ENCODE assay signal across 9 cellular contexts in the genomic region with DNA sequence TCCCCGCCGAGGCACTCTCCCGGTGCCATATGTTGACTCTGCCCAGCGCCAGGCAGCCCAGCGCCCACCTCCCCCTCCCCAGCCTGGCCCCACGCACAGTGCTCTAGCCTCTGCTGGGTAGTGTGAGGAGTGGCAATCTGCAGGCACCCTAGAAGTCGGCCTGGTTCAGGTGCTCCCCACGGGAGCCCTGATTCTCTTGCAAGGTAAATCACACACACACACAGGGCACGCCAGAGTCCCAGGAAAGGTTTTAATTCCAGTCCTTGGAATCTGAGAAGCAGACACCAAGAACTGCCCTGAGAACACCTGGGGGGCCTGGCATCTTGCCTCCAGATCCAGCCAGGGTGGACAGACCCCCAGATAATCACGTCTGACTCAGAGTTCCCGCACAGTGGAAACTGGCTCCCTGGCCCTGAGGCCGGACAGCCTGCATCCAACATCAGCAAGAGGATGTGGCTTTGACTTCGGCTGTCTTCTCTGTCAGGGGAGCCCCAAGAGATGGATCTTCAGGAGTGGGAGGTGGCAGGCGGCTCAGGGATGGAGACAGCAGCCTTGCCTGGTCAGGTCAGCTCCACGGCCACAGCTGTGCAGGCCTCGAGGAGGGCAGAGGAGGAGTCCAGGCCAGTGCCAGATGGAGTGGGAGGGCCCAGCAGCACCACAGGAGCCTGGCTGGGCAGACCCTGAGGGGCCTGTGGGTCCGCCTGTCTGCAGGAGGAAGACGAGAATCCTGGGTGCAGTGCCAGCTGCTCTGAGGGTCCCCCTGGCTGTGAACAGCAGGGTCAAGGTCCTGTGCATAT. TPM values are rescaled to one million over a fixed set of nuclear protein-coding genes. Genes with fewer than 3 reads are reported as not detected.
DNase-seq lines count a peak whose midpoint lies in the region; ATAC-seq and TF ChIP-seq lines count a peak whose summit lies in the region.
"Had no signal": no experiment of that assay in that cellular context is flagged by ENCODE, and none has a peak within 500 bp of the region (broad histone marks: within the 10 kb centered on the region; RNA-seq: fewer than 3 reads in every experiment).

No MANE protein-coding gene starts in this region.

- POLR2A ChIA-PET in Panc1 (lab: Charles Lee), result no interaction called here

- H3K9me3 Mint-ChIP-seq in effector memory CD8-positive, alpha-beta T cell, result no peaks in the 10 kb centered on the region
- no peaks in the 10 kb centered on the region for H3K9me3 Mint-ChIP-seq in osteocyte (ENCODE audit: unreplicated experiment)

- CTCF ChIA-PET in Panc1 (lab: Charles Lee), result interaction anchor here (0.9 kb wide), 1 partner anchor 26 kb away, joined by 3 read pairs; no protein-coding TSS in a partner anchor

- peaks cover 21 to 32% of the 10 kb centered on the region in 2 donors for H3K4me1 Mint-ChIP-seq in effector memory CD8-positive, alpha-beta T cell (ENCODE audit: low read depth in 2 of 2)
- H3K4me1 Mint-ChIP-seq in osteocyte (ENCODE audit: unreplicated experiment), result peaks cover 39% of the 10 kb centered on the region

- H3K4me3 ChIP-seq in Panc1 (ENCODE audit: low read depth in 2 of 2, low read length in 2 of 2), result peak overlapping the region in 1 of 2 experiments; percentile 4; a peak in 1 of 4 replicates

- no peak; the same call in 1 of the 2 replicates for ATAC-seq in Panc1
- ATAC-seq in effector memory CD8-positive, alpha-beta T cell (replicated peaks), result no peak
- no peak for ATAC-seq in HG02852 (IDR thresholded peaks at IDR 0.05; ENCODE audit: unreplicated experiment)
- ATAC-seq in HG03045 (IDR thresholded peaks at IDR 0.05; ENCODE audit: unreplicated experiment), result no peak

- H3K9me3 ChIP-seq in Panc1 (ENCODE audit: control insufficient read depth, insufficient read depth, low read depth, low read length), result no peaks in the 10 kb centered on the region

- BruUV-seq in Panc1 (replicated peaks; lab: Mats Ljungman, UMichigan), result no TSS peak

- H3K27ac Mint-ChIP-seq in effector memory CD8-positive, alpha-beta T cell, result peak overlapping the region; percentile 56 to 95
- H3K27ac Mint-ChIP-seq in osteocyte (ENCODE audit: unreplicated experiment), result peak overlapping the region; percentile 100

- peaks cover 41% of the 10 kb centered on the region for H3K4me1 ChIP-seq in Panc1 (ENCODE audit: control insufficient read depth, insufficient read depth, low read length)

- intact Hi-C loops in Panc1 (cut with micrococcal nuclease; ENCODE audit: unreplicated experiment), result no loop called here

- peaks cover 3% of the 10 kb centered on the region; the same call in 1 of the 2 replicates for H3K36me3 ChIP-seq in Panc1 (ENCODE audit: control insufficient read depth, insufficient read depth, low read length)

- H3K36me3 Mint-ChIP-seq in effector memory CD8-positive, alpha-beta T cell (ENCODE audit: insufficient read depth), result peaks cover 42% of the 10 kb centered on the region
- H3K36me3 Mint-ChIP-seq in osteocyte (ENCODE audit: unreplicated experiment), result peaks cover 15% of the 10 kb centered on the region

- H3K4me3 Mint-ChIP-seq in effector memory CD8-positive, alpha-beta T cell, result peak overlapping the region; percentile 62 to 89
- peak overlapping the region; percentile 99 for H3K4me3 Mint-ChIP-seq in osteocyte (ENCODE audit: unreplicated experiment)

- no peak for TF ChIP-seq CTCF in Panc1 (IDR thresholded peaks at IDR 0.05)
- peak; percentile 8 for TF ChIP-seq CTCF in osteocyte (IDR thresholded peaks at IDR 0.05)

- peak; percentile 41 for DNase-seq in EH (ENCODE audit: low read depth)
- DNase-seq in Panc1 (ENCODE audit: low read depth, low spot score), result no peak
- no peak for DNase-seq in effector memory CD8-positive, alpha-beta T cell
- peak; percentile 86 for DNase-seq in osteocyte (ENCODE audit: extremely low spot score, unreplicated experiment)
- DNase-seq in NCI-H1092 (lab: John Stamatoyannopoulos, UW), result no peak
- DNase-seq in NCI-H146 (lab: John Stamatoyannopoulos, UW), result no peak

- no peaks in the 10 kb centered on the region for H3K27me3 ChIP-seq in Panc1 (ENCODE audit: control insufficient read depth, insufficient read depth, low read length)
- H3K27me3 ChIP-seq: foreskin keratinocyte had no signal

- in situ Hi-C loops in Panc1 (cut with HindIII; ENCODE audit: low pct_unique_long_range_greater_than_20kb, low sequenced_read_pairs), result no loop called here

- H3K27me3 Mint-ChIP-seq in effector memory CD8-positive, alpha-beta T cell, result no peaks in the 10 kb centered on the region
- no peaks in the 10 kb centered on the region for H3K27me3 Mint-ChIP-seq in osteocyte (ENCODE audit: unreplicated experiment)

- peak overlapping the region; percentile 64 for H3K27ac ChIP-seq in Panc1 (ENCODE audit: low read length)

RNA-seq across cellular contexts. Expression of a gene that starts 1.1 kb away (rescaled TPM):
- total RNA-seq in Panc1 (2021; ENCODE audit: unreplicated experiment) (21.7 TPM), osteocyte (21.0 and 23.6 TPM in 2 replicates)
- 14.2 TPM for polyA plus RNA-seq in Panc1 (2012; ENCODE audit: insufficient read length)

RNA-seq across cellular contexts. Expression of a gene that starts 7.6 kb away (rescaled TPM):
- total RNA-seq in Panc1 (2021; ENCODE audit: unreplicated experiment), result 80.5 TPM
- polyA plus RNA-seq in Panc1 (2012; ENCODE audit: insufficient read length), result 89.0 TPM
- 32.3 and 33.4 TPM in 2 replicates for total RNA-seq in osteocyte

RNA-seq across cellular contexts. Expression of a gene that starts 10.1 kb away (rescaled TPM):
- total RNA-seq in Panc1 (2021; ENCODE audit: unreplicated experiment), result 29.3 TPM
- polyA plus RNA-seq in Panc1 (2012; ENCODE audit: insufficient read length), result 58.0 TPM
- 31.0 and 32.7 TPM in 2 replicates for total RNA-seq in osteocyte

RNA-seq across cellular contexts. Expression of a gene that starts 20.5 kb away (rescaled TPM):
- total RNA-seq in Panc1 (2021; ENCODE audit: unreplicated experiment) (0.15 TPM), osteocyte (68.7 and 70.9 TPM in 2 replicates)
- polyA plus RNA-seq in Panc1 (2012; ENCODE audit: insufficient read length), result not detected
- total RNA-seq: foreskin keratinocyte had no signal

RNA-seq across cellular contexts. Expression of a gene that starts 34.3 kb away (rescaled TPM):
- 28.3 TPM for total RNA-seq in Panc1 (2021; ENCODE audit: unreplicated experiment)
- 31.4 TPM for polyA plus RNA-seq in Panc1 (2012; ENCODE audit: insufficient read length)
- total RNA-seq in osteocyte, result 2.0 and 3.6 TPM in 2 replicates

Comparison
In these comparisons a context has a peak if more than half of its experiments do, and no peak if none do; other contexts are left out.
1. DNase-seq: peak in EH (single experiment) and osteocyte (single experiment); none in Panc1 (single experiment), effector memory CD8-positive, alpha-beta T cell (0 of 3), NCI-H1092 (single experiment) and NCI-H146 (single experiment).